In genomic region chr6:105077592-105078463, GRCh38 we compare ENCODE assay signal across 8 cellular contexts.
A peak's percentile ranks its signal among the peaks of the same experiment; 100 is the strongest.
DNase-seq lines count a peak whose midpoint lies in the region; ATAC-seq and TF ChIP-seq lines count a peak whose summit lies in the region.

No MANE protein-coding gene starts in this region.

- H2BK15ac ChIP-seq in H9 (ENCODE audit: low read depth, low read length), result no peak overlapping the region

- no peak for ATAC-seq in left colon
- no peak for ATAC-seq in GM21390 (IDR thresholded peaks at IDR 0.05; ENCODE audit: unreplicated experiment)

- H4K8ac ChIP-seq in H9 (replicated peaks; ENCODE audit: insufficient read length, low read depth, low read length), result no peak overlapping the region
- no peak overlapping the region for H4K8ac ChIP-seq in trophoblast cell (ENCODE audit: low read depth, low read length)

- no CpG with 5 or more reads among the region's 1 CpG for WGBS in H9 (ENCODE audit: extremely low coverage, insufficient read length, low lambda C conversion rate)
- WGBS in endodermal cell (ENCODE audit: insufficient coverage in 1 of 2, insufficient read length in 1 of 2), 2 experiments, result 0% methylated on average over 1 of the region's 1 CpG; no CpG with 5 or more reads in 1 of the 2 experiments
- no CpG with 5 or more reads among the region's 1 CpG for WGBS in trophoblast cell (ENCODE audit: extremely low coverage, insufficient coverage, insufficient read length)

- H2AFZ ChIP-seq in H9 (ENCODE audit: low read length), result no peak overlapping the region
- H2AFZ ChIP-seq in trophoblast cell (ENCODE audit: insufficient read depth, low read length, poor library complexity), result no peak overlapping the region

- no peak overlapping the region for H2BK12ac ChIP-seq in H9 (ENCODE audit: insufficient read length, low read depth, low read length)
- H2BK12ac ChIP-seq in trophoblast cell (ENCODE audit: low read length), result no peak overlapping the region

- no peak overlapping the region for H3K23ac ChIP-seq in H9 (ENCODE audit: insufficient read length, low read depth, low read length)
- no peak overlapping the region for H3K23ac ChIP-seq in trophoblast cell (ENCODE audit: low read length)

- H3K4me3 ChIP-seq in endodermal cell (ENCODE audit: low read length) (no peak overlapping the region), trophoblast cell (ENCODE audit: low read depth, low read length) (no peak overlapping the region)

- H3K27me3 Mint-ChIP-seq in CD14-positive monocyte (ENCODE audit: low read depth in 3 of 3), result peaks cover 0 to 11% (median 5%) of the 10 kb centered on the region in 3 donors
- H3K27me3 Mint-ChIP-seq in H9 (ENCODE audit: low read depth), result no peaks in the 10 kb centered on the region
- H3K27me3 Mint-ChIP-seq in endodermal cell (ENCODE audit: insufficient read depth), result no peaks in the 10 kb centered on the region

- no peaks in the 10 kb centered on the region for H3K4me1 ChIP-seq in H9 (ENCODE audit: insufficient read depth, low read length)
- no peaks in the 10 kb centered on the region for H3K4me1 ChIP-seq in endodermal cell (ENCODE audit: control insufficient read depth, insufficient read depth, low read length)
- H3K4me1 ChIP-seq in trophoblast cell (ENCODE audit: control insufficient read depth in 1 of 2, insufficient read depth in 2 of 2, low read length in 2 of 2), result peaks cover 0 to 2% of the 10 kb centered on the region in 2 experiments

- H2AK5ac ChIP-seq in H9 (ENCODE audit: insufficient read length, low read length) (no peak overlapping the region), trophoblast cell (ENCODE audit: low read length) (no peak overlapping the region)

- no peak overlapping the region for H3K4me3 Mint-ChIP-seq in CD14-positive monocyte
- no peak overlapping the region for H3K4me3 Mint-ChIP-seq in H9
- no peak overlapping the region for H3K4me3 Mint-ChIP-seq in endodermal cell

- H3K9ac ChIP-seq in H9 (ENCODE audit: extremely low read depth, insufficient read length, low read length), result no peak overlapping the region
- no peak overlapping the region for H3K9ac ChIP-seq in endodermal cell (ENCODE audit: extremely low read depth, low read length, poor library complexity, severe bottlenecking)
- H3K9ac ChIP-seq in trophoblast cell (ENCODE audit: low read length), result no peak overlapping the region

- H3K27ac Mint-ChIP-seq in CD14-positive monocyte, result no peak overlapping the region
- H3K27ac Mint-ChIP-seq in H9, result peak overlapping the region in 2 of 3 experiments; percentile 18 to 49; a peak in 1 of 7 replicates
- H3K27ac Mint-ChIP-seq in endodermal cell, result no peak overlapping the region

- no peaks in the 10 kb centered on the region for H3K36me3 Mint-ChIP-seq in CD14-positive monocyte
- H3K36me3 Mint-ChIP-seq in H9 (ENCODE audit: insufficient read depth in 1 of 3, low read depth in 3 of 3), result peaks cover 9 to 26% (median 22%) of the 10 kb centered on the region in 3 experiments; a peak in 6 of 7 replicates
- peaks cover 10% of the 10 kb centered on the region for H3K36me3 Mint-ChIP-seq in endodermal cell (ENCODE audit: low read depth)

- H3K23me2 ChIP-seq in H9 (ENCODE audit: insufficient read length, low read depth, low read length, poor library complexity, severe bottlenecking), result no peaks in the 10 kb centered on the region

- H3K9me3 Mint-ChIP-seq in CD14-positive monocyte (peaks cover 0 to 3% (median 0%) of the 10 kb centered on the region in 7 donors), H9 (no peaks in the 10 kb centered on the region), endodermal cell (no peaks in the 10 kb centered on the region)

- H3K18ac ChIP-seq in H9 (ENCODE audit: insufficient read length, low read depth, low read length) (no peak overlapping the region), trophoblast cell (ENCODE audit: low read length) (no peak overlapping the region)

- H3K14ac ChIP-seq in H9 (ENCODE audit: insufficient read depth, low read length) (no peak overlapping the region), trophoblast cell (ENCODE audit: low read length) (no peak overlapping the region)

- H3K9me3 ChIP-seq in H9 (ENCODE audit: control insufficient read depth, low read depth, low read length), result no peaks in the 10 kb centered on the region
- H3K9me3 ChIP-seq in endodermal cell (ENCODE audit: control insufficient read depth, low read length), result no peaks in the 10 kb centered on the region
- H3K9me3 ChIP-seq in trophoblast cell (ENCODE audit: insufficient read depth, low read depth, low read length), result no peaks in the 10 kb centered on the region

- H2BK5ac ChIP-seq in H9 (ENCODE audit: insufficient read length, low read length), result no peak overlapping the region
- H2BK5ac ChIP-seq in trophoblast cell (ENCODE audit: low read depth, low read length, poor library complexity), result no peak overlapping the region

- H4K12ac ChIP-seq in trophoblast cell (ENCODE audit: low read depth, low read length), result no peak overlapping the region

- H3K79me2 ChIP-seq in H9 (ENCODE audit: insufficient read depth, low read length) (no peaks in the 10 kb centered on the region), trophoblast cell (ENCODE audit: control insufficient read depth, insufficient read depth, low read length, poor library complexity) (no peaks in the 10 kb centered on the region)

- DNase-seq in CD14-positive monocyte (ENCODE audit: low spot score) (no peak), H9 (no peak), NCI-H748 (lab: John Stamatoyannopoulos, UW; ENCODE audit: unreplicated experiment) (peak; percentile 66), endodermal cell (no peak), trophoblast cell (peak; percentile 12 to 74), left colon (no peak)
- no peak for DNase-seq in activated effector memory CD4-positive, alpha-beta T cell treated with anti-CD3 and anti-CD28 coated beads, Interleukin-2, amount 50 U/mL, for 16 hours

- H3K4me2 ChIP-seq in H9 (ENCODE audit: insufficient read depth, insufficient read length, low read length) (no peak overlapping the region), trophoblast cell (ENCODE audit: low read length) (no peak overlapping the region)

- H2BK20ac ChIP-seq in H9 (ENCODE audit: low read depth, low read length, poor library complexity, severe bottlenecking), result no peak overlapping the region

- H4K91ac ChIP-seq in H9 (ENCODE audit: insufficient read length, low read depth, low read length), result no peak overlapping the region
- no peak overlapping the region for H4K91ac ChIP-seq in trophoblast cell (ENCODE audit: low read depth, low read length)

- no peaks in the 10 kb centered on the region for H4K20me1 ChIP-seq in H9 (ENCODE audit: control insufficient read depth, insufficient read depth, insufficient read length)

- H4K5ac ChIP-seq in H9 (ENCODE audit: insufficient read length, low read depth, low read length), result no peak overlapping the region

- intact Hi-C loops in CD14-positive monocyte (cut with micrococcal nuclease), result no loop called here
- intact Hi-C loops in left colon (cut with DNase I, micrococcal nuclease), result loop anchor here in 1 of 2 donors (5.0 kb wide), 1 partner anchor 81 kb away; no protein-coding TSS in a partner anchor

- H3K79me1 ChIP-seq in H9 (ENCODE audit: insufficient read depth, low read depth, low read length, poor library complexity, severe bottlenecking) (no peaks in the 10 kb centered on the region), trophoblast cell (ENCODE audit: low read length) (peaks cover 2% of the 10 kb centered on the region)

- H3K36me3 ChIP-seq in endodermal cell (ENCODE audit: control insufficient read depth, insufficient read depth, low read length), result peaks cover 28% of the 10 kb centered on the region
- peaks cover 3 to 4% of the 10 kb centered on the region in 2 experiments for H3K36me3 ChIP-seq in trophoblast cell (ENCODE audit: control insufficient read depth in 1 of 2, insufficient read depth in 2 of 2, low read length in 2 of 2)

- no peak overlapping the region for H3K56ac ChIP-seq in H9 (ENCODE audit: insufficient read length, low read depth, low read length)

- H3K27me3 ChIP-seq in H9 (ENCODE audit: insufficient read depth, low read length) (no peaks in the 10 kb centered on the region), endodermal cell (ENCODE audit: control insufficient read depth, insufficient read depth, low read length, poor library complexity, severe bottlenecking) (no peaks in the 10 kb centered on the region), trophoblast cell (ENCODE audit: insufficient read depth, low read length) (no peaks in the 10 kb centered on the region)

- no peak overlapping the region for H3K27ac ChIP-seq in H9 (ENCODE audit: insufficient read length, low read depth, low read length)
- no peak overlapping the region for H3K27ac ChIP-seq in endodermal cell (ENCODE audit: low read depth, low read length)
- H3K27ac ChIP-seq in trophoblast cell (ENCODE audit: low read depth, low read length), result no peak overlapping the region

- H3K4ac ChIP-seq in H9 (ENCODE audit: low read depth, low read length), result no peak overlapping the region
- no peak overlapping the region for H3K4ac ChIP-seq in trophoblast cell (ENCODE audit: low read depth, low read length)

- H3K4me1 Mint-ChIP-seq in CD14-positive monocyte (no peaks in the 10 kb centered on the region), H9 (peaks cover 0 to 2% of the 10 kb centered on the region in 2 experiments; a peak in 1 of 4 replicates), endodermal cell (no peaks in the 10 kb centered on the region)

- peak; percentile 18 for TF ChIP-seq CTCF in CD14-positive monocyte (IDR thresholded peaks at IDR 0.05)
- TF ChIP-seq CTCF in H9 (conservative IDR thresholded peaks at IDR 0.05), result peak; percentile 69
- peak; percentile 77 for TF ChIP-seq CTCF in endodermal cell (conservative IDR thresholded peaks at IDR 0.05)

- H3T11ph ChIP-seq in H9 (ENCODE audit: low read length), result no peak overlapping the region

- H2BK120ac ChIP-seq in H9 (ENCODE audit: low read depth, low read length, poor library complexity, severe bottlenecking) (no peak overlapping the region), trophoblast cell (ENCODE audit: insufficient read depth, low read length, poor library complexity) (no peak overlapping the region)

Comparison
In these comparisons a context has a peak if more than half of its experiments do, and no peak if none do; other contexts are left out.
1. DNase-seq: peak in NCI-H748 (single experiment) and trophoblast cell (2 of 2); none in CD14-positive monocyte (single experiment), H9 (single experiment), endodermal cell (single experiment), left colon (0 of 2) and activated effector memory CD4-positive, alpha-beta T cell treated with anti-CD3 and anti-CD28 coated beads, Interleukin-2, amount 50 U/mL, for 16 hours (single experiment).
2. H3K27ac Mint-ChIP-seq: peak in H9 (2 of 3); none in CD14-positive monocyte (0 of 7) and endodermal cell (single experiment).
3. CTCF ChIP-seq: peak in every context shown above with its lines; median percentile 77 in endodermal cell; 69 in H9; 18 in CD14-positive monocyte.